In genomic region chr2:27407798-27408491, GRCh38 we compare ENCODE assay signal across 6 cellular contexts. TPM values are rescaled to one million over a fixed set of nuclear protein-coding genes. Genes with fewer than 3 reads are reported as not detected.
DNase-seq lines count a peak whose midpoint lies in the region; ATAC-seq and TF ChIP-seq lines count a peak whose summit lies in the region.

No MANE protein-coding gene starts in this region.

- peaks cover 21% of the 10 kb centered on the region for H3K36me3 Mint-ChIP-seq in MCF 10A (ENCODE audit: insufficient read depth, unreplicated experiment)
- H3K36me3 Mint-ChIP-seq in natural killer cell = no peaks in the 10 kb centered on the region

- peak overlapping the region; percentile 97; the same call in 1 of the 2 replicates for H3K9ac ChIP-seq in ES-I3 (ENCODE audit: low read depth, low read length)

- BruUV-seq in MCF 10A (replicated peaks; lab: Mats Ljungman, UMichigan) = no TSS peak

- no peaks in the 10 kb centered on the region for H3K27me3 Mint-ChIP-seq in MCF 10A (ENCODE audit: insufficient read depth, unreplicated experiment)
- peaks cover 9 to 12% of the 10 kb centered on the region in 2 donors for H3K27me3 Mint-ChIP-seq in natural killer cell (ENCODE audit: low read depth in 2 of 2)

- peaks cover 15% of the 10 kb centered on the region for H3K4me1 Mint-ChIP-seq in MCF 10A (ENCODE audit: insufficient read depth, unreplicated experiment)
- peaks cover 30 to 38% of the 10 kb centered on the region in 2 donors for H3K4me1 Mint-ChIP-seq in natural killer cell

- TF ChIP-seq CTCF in MCF 10A (IDR thresholded peaks at IDR 0.05; ENCODE audit: unreplicated experiment) (peak; percentile 66), natural killer cell (IDR thresholded peaks at IDR 0.05) (no peak)

- POLR2A ChIA-PET in MCF 10A (lab: Yijun Ruan, JAX) = interaction anchor here (0.5 to 6.2 kb wide), 11 partner anchors 9 to 275 kb away, joined by 3 to 205 read pairs (median 22); partner anchors contain the start of genes CCDC121, EIF2B4, GPN1 and NRBP1

- peaks cover 2% of the 10 kb centered on the region; the same call in 1 of the 2 replicates for H3K36me3 ChIP-seq in ES-I3 (ENCODE audit: insufficient read depth, low read length)

- H3K9me3 Mint-ChIP-seq in MCF 10A (ENCODE audit: unreplicated experiment) = no peaks in the 10 kb centered on the region
- no peaks in the 10 kb centered on the region for H3K9me3 Mint-ChIP-seq in natural killer cell

- H3K9me3 ChIP-seq in ES-I3 (ENCODE audit: control insufficient read depth, insufficient read depth, low read length) = no peaks in the 10 kb centered on the region

- intact Hi-C loops in MCF 10A (cut with micrococcal nuclease) (loop anchor here (1.0 to 10.0 kb wide), 3 partner anchors 81 to 274 kb away; partner anchors contain the start of genes CCDC121, GPN1 and IFT172), natural killer cell (cut with micrococcal nuclease) (loop anchor here (2.0 kb wide), 1 partner anchor 81 kb away; the partner anchor contains the start of gene IFT172)

- CTCF ChIA-PET in MCF 10A (lab: Yijun Ruan, JAX) = interaction anchor here (0.6 to 3.8 kb wide), 13 partner anchors 16 to 1356 kb away, joined by 3 to 29 read pairs (median 4); partner anchors contain the start of gene NRBP1

- ATAC-seq in natural killer cell = no peak
- ATAC-seq in HG03457 (IDR thresholded peaks at IDR 0.05; ENCODE audit: unreplicated experiment) = no peak

- H3K4me3 Mint-ChIP-seq in MCF 10A (ENCODE audit: unreplicated experiment) (peak overlapping the region; percentile 77), natural killer cell (peak overlapping the region; percentile 90)

- H3K4me1 ChIP-seq in ES-I3 (ENCODE audit: insufficient read depth, low read length) = no peaks in the 10 kb centered on the region

- H3K27ac Mint-ChIP-seq in MCF 10A (ENCODE audit: low read depth, unreplicated experiment) = peak overlapping the region; percentile 1
- peak overlapping the region; percentile 92 to 93 for H3K27ac Mint-ChIP-seq in natural killer cell

- DNase-seq in NCI-H2081 (lab: John Stamatoyannopoulos, UW) (peak; percentile 60 to 72), MCF 10A (ENCODE audit: unreplicated experiment) (peak; percentile 65), natural killer cell (no peak), GF-D8 (lab: John Stamatoyannopoulos, UW) (no peak)

RNA-seq across cellular contexts. Expression of gene PPM1G, which starts 1.4 kb away (rescaled TPM):
- 85.7 and 123 TPM in 2 replicates for total RNA-seq in MCF 10A (2022)
- total RNA-seq in natural killer cell = 10 to 100 TPM; 63.9 to 73.8 (median 69.5) TPM

RNA-seq across cellular contexts. Expression of gene NRBP1, which starts 20.5 kb away (rescaled TPM):
- 79.5 and 97.3 TPM in 2 replicates for total RNA-seq in MCF 10A (2022)
- 100 to 1,000 TPM; 240 to 278 (median 262) TPM for total RNA-seq in natural killer cell

RNA-seq across cellular contexts. Expression of gene ZNF513, which starts 27.4 kb away (rescaled TPM):
- total RNA-seq in MCF 10A (2022) (14.8 and 16.2 TPM in 2 replicates), natural killer cell (10 to 100 TPM; 24.2 to 28.1 (median 26.1) TPM)

RNA-seq across cellular contexts. Expression of gene KRTCAP3, which starts 34.2 kb away (rescaled TPM):
- total RNA-seq in MCF 10A (2022) (4.1 and 6.9 TPM in 2 replicates), natural killer cell (1 to 10 TPM; 4.4 to 8.4 (median 5.1) TPM)

RNA-seq across cellular contexts. Expression of gene SNX17, which starts 37.5 kb away (rescaled TPM):
- total RNA-seq in MCF 10A (2022) (101 and 125 TPM in 2 replicates), natural killer cell (100 to 1,000 TPM in 2 of 3 donors, 10 to 100 TPM in 1; 96.3 to 107 (median 100) TPM)

Comparison
In these comparisons a context has a peak if more than half of its experiments do, and no peak if none do; other contexts are left out.
1. DNase-seq: peak in NCI-H2081 (2 of 2) and MCF 10A (single experiment); none in natural killer cell (single experiment) and GF-D8 (single experiment).